19 cellular contexts compared by ENCODE assay signal in genomic region chr17:37368577-37368976, GRCh38.
DNase-seq lines count a peak whose midpoint lies in the region; ATAC-seq and TF ChIP-seq lines count a peak whose summit lies in the region.
"Had no signal": no experiment of that assay in that cellular context is flagged by ENCODE, and none has a peak within 500 bp of the region (broad histone marks: within the 10 kb centered on the region; RNA-seq: fewer than 3 reads in every experiment).

No MANE protein-coding gene starts in this region.

- no peaks in the 10 kb centered on the region for H3K36me3 Mint-ChIP-seq in effector memory CD8-positive, alpha-beta T cell (ENCODE audit: insufficient read depth)
- H3K36me3 Mint-ChIP-seq: activated naive CD4-positive, alpha-beta T cell treated with anti-CD3 and anti-CD28 coated beads, Interleukin-2, amount 50 U/mL, for 24 hours; CD4-positive, CD25-positive, alpha-beta regulatory T cell; stimulated activated effector memory CD8-positive, alpha-beta T cell treated with anti-CD3 and anti-CD28 coated beads, Interleukin-12 subunit alpha, Interleukin-12 subunit beta, amount 100 ng/mL, for 72 hours; type B pancreatic cell had no signal

- no peaks in the 10 kb centered on the region for H3K4me1 ChIP-seq in tibial artery
- H3K4me1 ChIP-seq: gastrocnemius medialis, parathyroid adenoma had no signal

- H3K27ac ChIP-seq in RWPE1 (peak overlapping the region; percentile 26; the same call in 1 of the 2 replicates), tibial artery (no peak overlapping the region)
- H3K27ac ChIP-seq: cardiac muscle cell, gastrocnemius medialis, parathyroid adenoma had no signal

- H3K36me3 ChIP-seq in tibial artery, result no peaks in the 10 kb centered on the region
- H3K36me3 ChIP-seq: cardiac muscle cell, gastrocnemius medialis had no signal

- H3K27me3 ChIP-seq in tibial artery, result no peaks in the 10 kb centered on the region
- H3K27me3 ChIP-seq: cardiac muscle cell, gastrocnemius medialis had no signal

- TF ChIP-seq CTCF in RWPE1 (conservative IDR thresholded peaks at IDR 0.05; ENCODE audit: low read depth) (no peak), fibroblast of pulmonary artery (IDR thresholded peaks at IDR 0.05; ENCODE audit: low read length, missing control alignments) (no peak), tibial artery (IDR thresholded peaks at IDR 0.05) (no peak)

- no peaks in the 10 kb centered on the region for H3K9me3 Mint-ChIP-seq in effector memory CD8-positive, alpha-beta T cell
- H3K9me3 Mint-ChIP-seq: activated naive CD4-positive, alpha-beta T cell treated with anti-CD3 and anti-CD28 coated beads, Interleukin-2, amount 50 U/mL, for 24 hours; CD4-positive, CD25-positive, alpha-beta regulatory T cell; stimulated activated effector memory CD8-positive, alpha-beta T cell treated with anti-CD3 and anti-CD28 coated beads, Interleukin-12 subunit alpha, Interleukin-12 subunit beta, amount 100 ng/mL, for 72 hours; type B pancreatic cell had no signal

- H3K4me3 Mint-ChIP-seq in effector memory CD8-positive, alpha-beta T cell, result no peak overlapping the region
- H3K4me3 Mint-ChIP-seq: activated naive CD4-positive, alpha-beta T cell treated with anti-CD3 and anti-CD28 coated beads, Interleukin-2, amount 50 U/mL, for 24 hours; CD4-positive, CD25-positive, alpha-beta regulatory T cell; stimulated activated effector memory CD8-positive, alpha-beta T cell treated with anti-CD3 and anti-CD28 coated beads, Interleukin-12 subunit alpha, Interleukin-12 subunit beta, amount 100 ng/mL, for 72 hours; type B pancreatic cell had no signal

- intact Hi-C loops in tibial artery (cut with DNase I; ENCODE audit: low total_unique reads), result no loop called here

- ATAC-seq in HG02870 (IDR thresholded peaks at IDR 0.05; ENCODE audit: unreplicated experiment), result no peak
- ATAC-seq in effector memory CD8-positive, alpha-beta T cell (replicated peaks), result no peak
- ATAC-seq: stimulated activated effector memory CD8-positive, alpha-beta T cell treated with anti-CD3 and anti-CD28 coated beads, Interleukin-12 subunit alpha, Interleukin-12 subunit beta, amount 100 ng/mL, for 72 hours had no signal

- H3K4me1 Mint-ChIP-seq in effector memory CD8-positive, alpha-beta T cell (ENCODE audit: low read depth in 2 of 2), result no peaks in the 10 kb centered on the region
- H3K4me1 Mint-ChIP-seq: activated naive CD4-positive, alpha-beta T cell treated with anti-CD3 and anti-CD28 coated beads, Interleukin-2, amount 50 U/mL, for 24 hours had no signal

- H3K9me3 ChIP-seq in tibial artery, result no peaks in the 10 kb centered on the region
- H3K9me3 ChIP-seq: gastrocnemius medialis had no signal

- POLR2A ChIA-PET in RWPE1 (lab: Yijun Ruan, JAX; ENCODE audit: low non-redundant PET), result no interaction called here

- CTCF ChIA-PET in RWPE1 (lab: Yijun Ruan, JAX), result no interaction called here

- H3K27me3 Mint-ChIP-seq in effector memory CD8-positive, alpha-beta T cell, result no peaks in the 10 kb centered on the region
- H3K27me3 Mint-ChIP-seq: activated naive CD4-positive, alpha-beta T cell treated with anti-CD3 and anti-CD28 coated beads, Interleukin-2, amount 50 U/mL, for 24 hours; CD4-positive, CD25-positive, alpha-beta regulatory T cell; type B pancreatic cell had no signal

- H3K27ac Mint-ChIP-seq in effector memory CD8-positive, alpha-beta T cell, result no peak overlapping the region
- H3K27ac Mint-ChIP-seq: activated naive CD4-positive, alpha-beta T cell treated with anti-CD3 and anti-CD28 coated beads, Interleukin-2, amount 50 U/mL, for 24 hours; CD4-positive, CD25-positive, alpha-beta regulatory T cell; stimulated activated effector memory CD8-positive, alpha-beta T cell treated with anti-CD3 and anti-CD28 coated beads, Interleukin-12 subunit alpha, Interleukin-12 subunit beta, amount 100 ng/mL, for 72 hours; type B pancreatic cell had no signal

- H3K4me3 ChIP-seq in fibroblast of pulmonary artery (replicated peaks; ENCODE audit: low read depth, low read length) (no peak overlapping the region), tibial artery (no peak overlapping the region)
- H3K4me3 ChIP-seq: cardiac muscle cell, gastrocnemius medialis had no signal

- DNase-seq in SKM-1 treated with dmso at 0.1 percent for 144 hours (lab: John Stamatoyannopoulos, UW; ENCODE audit: unreplicated experiment), result peak; percentile 28
- no peak for DNase-seq in SKM-1 (lab: John Stamatoyannopoulos, UW; ENCODE audit: unreplicated experiment)
- no peak for DNase-seq in RWPE1 (ENCODE audit: low spot score)
- DNase-seq in fibroblast of pulmonary artery (ENCODE audit: low read depth), result peak; percentile 63
- no peak for DNase-seq in effector memory CD8-positive, alpha-beta T cell
- DNase-seq in NCI-H1105 (lab: John Stamatoyannopoulos, UW), result no peak
- DNase-seq in tibial artery, result no peak
- DNase-seq: 8988T; activated CD4-positive, alpha-beta T cell treated with anti-CD3 and anti-CD28 coated beads for 4 hours; CD4-positive, CD25-positive, alpha-beta regulatory T cell; DMS79 treated with DMSO at 0.1 percent for 48 hours; gastrocnemius medialis; NK-92 treated with Interleukin-12 subunit alpha and Interleukin-12 subunit beta, amount 100 ng/mL, for 24 hours had no signal

Comparison
In these comparisons a context has a peak if more than half of its experiments do, and no peak if none do; other contexts are left out.
1. DNase-seq: peak in SKM-1 treated with dmso at 0.1 percent for 144 hours (single experiment) and fibroblast of pulmonary artery (single experiment); none in SKM-1 (single experiment), RWPE1 (single experiment), effector memory CD8-positive, alpha-beta T cell (0 of 3), NCI-H1105 (single experiment) and tibial artery (0 of 2).